In the genomic region with DNA sequence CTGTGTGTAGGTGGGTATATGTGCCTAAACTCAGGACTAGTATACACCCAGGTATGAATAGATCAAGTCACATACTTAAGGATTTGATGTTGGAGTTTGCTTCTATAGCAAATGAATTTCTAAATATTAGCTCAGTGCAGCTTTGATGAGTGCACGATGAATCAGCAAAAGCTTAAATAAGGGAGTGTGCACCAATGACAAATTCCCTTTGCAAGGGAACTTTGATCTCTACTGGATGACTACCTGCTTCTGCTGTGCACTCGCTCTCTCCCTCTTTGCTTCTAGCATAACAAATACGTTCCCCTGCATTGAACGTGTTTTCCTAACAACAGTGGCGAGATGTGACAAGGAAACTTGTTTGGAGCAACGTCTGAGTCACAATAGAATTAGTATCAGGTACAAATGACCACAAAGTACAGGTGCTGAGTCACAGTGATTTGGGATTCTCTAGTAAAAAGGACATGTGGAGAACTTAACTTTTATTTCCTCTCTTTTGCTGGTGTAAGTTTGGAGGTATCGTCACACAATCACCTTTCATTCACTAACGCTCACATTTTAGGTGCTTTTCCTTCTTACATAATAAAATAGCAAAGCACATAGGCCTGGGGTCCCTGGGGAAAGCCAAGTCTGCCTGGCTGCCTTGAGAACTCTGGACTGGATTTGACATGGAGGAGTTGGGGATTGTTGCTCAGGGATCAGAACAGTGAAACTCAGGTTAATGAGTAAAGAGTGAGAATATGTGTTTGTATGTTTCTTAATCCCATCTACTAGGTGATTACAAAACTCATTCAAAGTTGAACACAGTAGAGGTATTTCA, we compare ENCODE assay signal across 1 cellular context.
TF ChIP-seq lines count a peak whose summit lies in the region.

No MANE protein-coding gene starts in this region.

TF ChIP-seq in HepG2, 621 proteins besides CTCF, POLR2A, EP300 and RAD21 (continued from another document and continues in another):
- TF ChIP-seq ZFP36L1 (CRISPR knock-in tag; IDR thresholded peaks at IDR 0.05) (peak; percentile 65; the same call in 1 of the 2 replicates), ZNF619 (CRISPR knock-in tag; IDR thresholded peaks at IDR 0.05) (no peak), ZC3H4 (CRISPR knock-in tag; IDR thresholded peaks at IDR 0.05; ENCODE audit: borderline replicate concordance) (peak; percentile 97), SNAI1 (CRISPR knock-in tag; IDR thresholded peaks at IDR 0.05; ENCODE audit: borderline replicate concordance) (no peak), POLR2AphosphoS5 (IDR thresholded peaks at IDR 0.05; ENCODE audit: low read depth, low read length) (peak; percentile 87), YY1 (IDR thresholded peaks at IDR 0.05; ENCODE audit: insufficient read depth, insufficient replicate concordance, low read depth, low read length) (no peak), IKZF5 (CRISPR knock-in tag; IDR thresholded peaks at IDR 0.05) (peak; percentile 93), ZNF782 (CRISPR knock-in tag; IDR thresholded peaks at IDR 0.05; ENCODE audit: borderline replicate concordance) (no peak), KDM2A (CRISPR knock-in tag; IDR thresholded peaks at IDR 0.05; ENCODE audit: borderline replicate concordance, low read depth) (0 out of 2 replicates have a peak, but pooled peaks have one; percentile 28), CEBPB (IDR thresholded peaks at IDR 0.05; ENCODE audit: borderline replicate concordance, low read depth, low read length) (no peak), EHMT2 (IDR thresholded peaks at IDR 0.05; ENCODE audit: borderline replicate concordance, low read depth, low read length) (peak; percentile 86; the same call in 1 of the 2 replicates), ZZZ3 (CRISPR knock-in tag; IDR thresholded peaks at IDR 0.05; ENCODE audit: borderline replicate concordance) (no peak), SP4 (CRISPR knock-in tag; IDR thresholded peaks at IDR 0.05) (no peak), NR2C2 (CRISPR knock-in tag; IDR thresholded peaks at IDR 0.05; ENCODE audit: borderline replicate concordance) (peak; percentile 62; the same call in 1 of the 2 replicates), MAFF (IDR thresholded peaks at IDR 0.05; ENCODE audit: low read depth, low read length) (peak; percentile 98), ZNF160 (CRISPR knock-in tag; IDR thresholded peaks at IDR 0.05) (0 out of 2 replicates have a peak, but pooled peaks have one; percentile 62), CBFB (CRISPR knock-in tag; IDR thresholded peaks at IDR 0.05) (0 out of 2 replicates have a peak, but pooled peaks have one; percentile 16), DNMT3B (CRISPR knock-in tag; conservative IDR thresholded peaks at IDR 0.05) (peak; percentile 74), MBD4 (IDR thresholded peaks at IDR 0.05; ENCODE audit: borderline replicate concordance, low read length) (0 out of 2 replicates have a peak, but pooled peaks have one; percentile 29), ZNF276 (CRISPR knock-in tag; IDR thresholded peaks at IDR 0.05; ENCODE audit: low read depth) (0 out of 2 replicates have a peak, but pooled peaks have one; percentile 26), MATR3 (CRISPR knock-in tag; IDR thresholded peaks at IDR 0.05) (no peak), TBP (CRISPR knock-in tag; IDR thresholded peaks at IDR 0.05) (no peak), RXRA (CRISPR knock-in tag; IDR thresholded peaks at IDR 0.05) (no peak; the same call in 1 of the 2 replicates), NFE2 (CRISPR knock-in tag; IDR thresholded peaks at IDR 0.05) (peak; percentile 96), ZNF329 (CRISPR knock-in tag; IDR thresholded peaks at IDR 0.05; ENCODE audit: low read depth) (no peak), ZBTB7A (CRISPR knock-in tag; IDR thresholded peaks at IDR 0.05) (no peak), ZNF589 (CRISPR knock-in tag; conservative IDR thresholded peaks at IDR 0.05) (0 out of 2 replicates have a peak, but pooled peaks have one; percentile 63), NFE2L1 (CRISPR knock-in tag; IDR thresholded peaks at IDR 0.05; ENCODE audit: borderline replicate concordance) (no peak), MNT (IDR thresholded peaks at IDR 0.05) (peak; percentile 57; the same call in 1 of the 2 replicates), RARA (CRISPR knock-in tag; IDR thresholded peaks at IDR 0.05) (peak; percentile 68), YEATS2 (CRISPR knock-in tag; IDR thresholded peaks at IDR 0.05; ENCODE audit: borderline replicate concordance) (peak; percentile 81; the same call in 1 of the 2 replicates), ZNF512 (CRISPR knock-in tag; IDR thresholded peaks at IDR 0.05) (no peak), BORCS8-MEF2B (CRISPR knock-in tag; IDR thresholded peaks at IDR 0.05) (no peak), GATA4 (IDR thresholded peaks at IDR 0.05; ENCODE audit: borderline replicate concordance, low read depth) (no peak; the same call in 1 of the 2 replicates), AKNA (CRISPR knock-in tag; IDR thresholded peaks at IDR 0.05; ENCODE audit: borderline replicate concordance) (no peak), FLYWCH1 (CRISPR knock-in tag; IDR thresholded peaks at IDR 0.05) (no peak), GABPB1 (CRISPR knock-in tag; IDR thresholded peaks at IDR 0.05) (peak; percentile 43; the same call in 1 of the 2 replicates)
- TF ChIP-seq, protein P1, sequence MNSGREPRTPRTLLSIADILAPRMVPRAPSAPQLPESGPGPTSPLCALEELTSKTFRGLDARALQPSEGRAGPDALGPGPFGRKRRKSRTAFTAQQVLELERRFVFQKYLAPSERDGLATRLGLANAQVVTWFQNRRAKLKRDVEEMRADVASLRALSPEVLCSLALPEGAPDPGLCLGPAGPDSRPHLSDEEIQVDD (CRISPR knock-in tag; IDR thresholded peaks at IDR 0.05; ENCODE audit: borderline replicate concordance) = no peak
- TF ChIP-seq, protein P2, sequence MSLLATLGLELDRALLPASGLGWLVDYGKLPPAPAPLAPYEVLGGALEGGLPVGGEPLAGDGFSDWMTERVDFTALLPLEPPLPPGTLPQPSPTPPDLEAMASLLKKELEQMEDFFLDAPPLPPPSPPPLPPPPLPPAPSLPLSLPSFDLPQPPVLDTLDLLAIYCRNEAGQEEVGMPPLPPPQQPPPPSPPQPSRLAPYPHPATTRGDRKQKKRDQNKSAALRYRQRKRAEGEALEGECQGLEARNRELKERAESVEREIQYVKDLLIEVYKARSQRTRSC (CRISPR knock-in tag; IDR thresholded peaks at IDR 0.05; ENCODE audit: low read depth) = no peak
- TF ChIP-seq, protein P3, sequence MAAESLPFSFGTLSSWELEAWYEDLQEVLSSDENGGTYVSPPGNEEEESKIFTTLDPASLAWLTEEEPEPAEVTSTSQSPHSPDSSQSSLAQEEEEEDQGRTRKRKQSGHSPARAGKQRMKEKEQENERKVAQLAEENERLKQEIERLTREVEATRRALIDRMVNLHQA (CRISPR knock-in tag; IDR thresholded peaks at IDR 0.05) = no peak
- TF ChIP-seq, protein P4, sequence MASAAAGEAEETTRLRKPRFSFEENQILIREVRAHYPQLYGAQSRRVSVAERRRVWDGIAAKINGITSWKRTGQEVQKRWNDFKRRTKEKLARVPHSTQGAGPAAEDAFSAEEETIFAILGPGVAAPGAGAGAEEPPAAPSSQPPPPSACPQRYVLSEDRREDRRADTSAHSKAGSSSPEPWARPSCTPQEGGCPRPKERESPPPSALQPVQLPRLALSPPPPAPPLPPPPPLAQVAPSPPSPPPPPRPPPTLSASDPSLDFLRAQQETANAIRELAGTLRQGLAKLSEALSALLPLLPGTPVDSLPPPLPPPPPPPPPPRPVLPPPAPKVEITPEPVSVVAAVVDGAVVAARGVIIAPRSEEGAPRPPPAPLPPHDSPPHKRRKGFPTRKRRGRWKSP (CRISPR knock-in tag; IDR thresholded peaks at IDR 0.05) = no peak; the same call in 1 of the 2 replicates
- TF ChIP-seq, protein P5, sequence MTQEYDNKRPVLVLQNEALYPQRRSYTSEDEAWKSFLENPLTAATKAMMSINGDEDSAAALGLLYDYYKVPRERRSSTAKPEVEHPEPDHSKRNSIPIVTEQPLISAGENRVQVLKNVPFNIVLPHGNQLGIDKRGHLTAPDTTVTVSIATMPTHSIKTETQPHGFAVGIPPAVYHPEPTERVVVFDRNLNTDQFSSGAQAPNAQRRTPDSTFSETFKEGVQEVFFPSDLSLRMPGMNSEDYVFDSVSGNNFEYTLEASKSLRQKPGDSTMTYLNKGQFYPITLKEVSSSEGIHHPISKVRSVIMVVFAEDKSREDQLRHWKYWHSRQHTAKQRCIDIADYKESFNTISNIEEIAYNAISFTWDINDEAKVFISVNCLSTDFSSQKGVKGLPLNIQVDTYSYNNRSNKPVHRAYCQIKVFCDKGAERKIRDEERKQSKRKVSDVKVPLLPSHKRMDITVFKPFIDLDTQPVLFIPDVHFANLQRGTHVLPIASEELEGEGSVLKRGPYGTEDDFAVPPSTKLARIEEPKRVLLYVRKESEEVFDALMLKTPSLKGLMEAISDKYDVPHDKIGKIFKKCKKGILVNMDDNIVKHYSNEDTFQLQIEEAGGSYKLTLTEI (CRISPR knock-in tag; conservative IDR thresholded peaks at IDR 0.05) = no peak
